ENCODE assay signal across 11 cellular contexts in the genomic region with DNA sequence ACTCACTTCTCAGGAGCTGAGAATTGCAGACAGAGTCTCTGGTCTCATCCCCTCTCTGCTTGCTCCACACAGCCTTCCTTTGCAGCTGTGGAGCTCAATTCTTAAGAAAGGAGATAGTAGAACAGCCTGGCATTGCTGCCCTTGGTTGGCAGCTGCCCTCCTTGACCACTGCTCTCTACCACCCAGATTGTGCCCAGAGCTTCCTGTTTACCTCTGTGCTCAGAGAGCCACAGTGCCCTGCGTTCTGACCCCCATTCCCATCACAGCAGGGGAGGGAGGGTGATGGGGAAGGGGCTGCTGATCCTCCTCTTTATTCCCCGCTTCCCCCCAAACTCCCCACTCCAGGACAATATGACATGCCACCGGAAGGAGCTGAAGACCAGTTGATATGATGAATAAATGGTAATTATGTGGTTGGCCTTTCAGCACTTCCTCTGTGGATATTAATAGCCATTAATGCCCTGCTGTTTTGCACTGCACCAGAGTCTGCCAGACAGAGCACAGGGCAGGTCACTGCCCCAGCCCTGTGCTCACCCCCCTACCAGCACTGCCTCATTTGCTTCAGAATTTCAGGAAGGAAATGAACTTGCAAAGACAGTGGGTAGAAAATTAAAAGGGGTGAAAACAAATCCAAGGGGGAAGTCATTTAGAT.
DNase-seq lines count a peak whose midpoint lies in the region; ATAC-seq and TF ChIP-seq lines count a peak whose summit lies in the region.
"Had no signal": no experiment of that assay in that cellular context is flagged by ENCODE, and none has a peak within 500 bp of the region (broad histone marks: within the 10 kb centered on the region; RNA-seq: fewer than 3 reads in every experiment).

No MANE protein-coding gene starts in this region.

- peak; percentile 34 for ATAC-seq in GM21423 (IDR thresholded peaks at IDR 0.05; ENCODE audit: unreplicated experiment)
- peak; percentile 41 to 80 (median 74) for ATAC-seq in heart right ventricle

- H3K27ac ChIP-seq in DOHH2 (ENCODE audit: low read depth, low read length) (no peak overlapping the region), Karpas-422 (ENCODE audit: low read length) (peak overlapping the region; percentile 34; the same call in 1 of the 2 replicates), heart right ventricle (peak overlapping the region in 3 of 10 donors; percentile 10 to 31 (median 22))
- H3K27ac ChIP-seq: epithelial cell of prostate had no signal

- H3K9ac ChIP-seq in Karpas-422 (ENCODE audit: low read length), result no peak overlapping the region

- H3K4me3 ChIP-seq in DOHH2 (ENCODE audit: low read length), result peak overlapping the region; percentile 27; the same call in 1 of the 2 replicates
- H3K4me3 ChIP-seq in Karpas-422 (ENCODE audit: low read length), result no peak overlapping the region
- H3K4me3 ChIP-seq in heart right ventricle, result no peak overlapping the region
- H3K4me3 ChIP-seq: adrenal gland had no signal

- WGBS in heart right ventricle, 2 donors, result 48 to 56% methylated on average over 3 of the region's 3 CpGs

- no peaks in the 10 kb centered on the region for H3K36me3 ChIP-seq in DOHH2 (ENCODE audit: control insufficient read depth, low read length)
- no peaks in the 10 kb centered on the region for H3K36me3 ChIP-seq in Karpas-422 (ENCODE audit: insufficient read depth, low read length)
- no peaks in the 10 kb centered on the region for H3K36me3 ChIP-seq in heart right ventricle
- H3K36me3 ChIP-seq: adrenal gland had no signal

- H3K9me3 ChIP-seq in DOHH2 (ENCODE audit: control insufficient read depth, insufficient read depth, low read length), result no peaks in the 10 kb centered on the region
- H3K9me3 ChIP-seq in Karpas-422 (ENCODE audit: low read length), result no peaks in the 10 kb centered on the region
- H3K9me3 ChIP-seq in heart right ventricle, result no peaks in the 10 kb centered on the region
- H3K9me3 ChIP-seq: adrenal gland had no signal

- H3K79me2 ChIP-seq in DOHH2 (ENCODE audit: control insufficient read depth, low read length) (no peaks in the 10 kb centered on the region), Karpas-422 (ENCODE audit: low read length) (no peaks in the 10 kb centered on the region)

- H3K9me2 ChIP-seq in DOHH2 (replicated peaks; ENCODE audit: control insufficient read depth, low read length) (no peaks in the 10 kb centered on the region), Karpas-422 (replicated peaks; ENCODE audit: insufficient read depth, low read length) (no peaks in the 10 kb centered on the region)

- H3F3A ChIP-seq in DOHH2 (ENCODE audit: control insufficient read depth, insufficient read depth), result no peaks in the 10 kb centered on the region

- TF ChIP-seq CTCF in DOHH2 (IDR thresholded peaks at IDR 0.05; ENCODE audit: low read depth, low read length, poor library complexity, severe bottlenecking) (no peak), heart right ventricle (IDR thresholded peaks at IDR 0.05) (no peak)

- peaks cover 23% of the 10 kb centered on the region for H3K4me1 ChIP-seq in DOHH2 (ENCODE audit: control insufficient read depth, low read length)
- H3K4me1 ChIP-seq in Karpas-422 (ENCODE audit: low read length), result peaks cover 22% of the 10 kb centered on the region
- H3K4me1 ChIP-seq in heart right ventricle, result peaks cover 5 to 26% (median 16%) of the 10 kb centered on the region in 9 donors
- H3K4me1 ChIP-seq: adrenal gland had no signal

- DNase-seq in Karpas-422 (peak; percentile 53), heart right ventricle (no peak), SIG-M5 (lab: John Stamatoyannopoulos, UW) (no peak), NCI-H446 (lab: John Stamatoyannopoulos, UW) (no peak), NCI-H1694 (lab: John Stamatoyannopoulos, UW) (no peak)
- no peak for DNase-seq in stimulated activated CD4-positive, alpha-beta T cell treated with anti-CD3 and anti-CD28 coated beads, Interleukin-4, amount 100 ng/mL, for 4 hours
- DNase-seq: NK-92 treated with Interleukin-12 subunit alpha and Interleukin-12 subunit beta, amount 100 ng/mL, for 24 hours had no signal

- no peaks in the 10 kb centered on the region for H3K27me3 ChIP-seq in DOHH2 (ENCODE audit: control insufficient read depth, low read length)
- no peaks in the 10 kb centered on the region for H3K27me3 ChIP-seq in Karpas-422 (ENCODE audit: low read length)
- H3K27me3 ChIP-seq in heart right ventricle, result peaks cover 0 to 12% (median 0%) of the 10 kb centered on the region in 7 donors
- H3K27me3 ChIP-seq: adrenal gland had no signal

- H3K4me2 ChIP-seq in DOHH2 (ENCODE audit: low read length) (peak overlapping the region; percentile 40), Karpas-422 (ENCODE audit: low read depth, low read length, poor library complexity, severe bottlenecking) (peak overlapping the region; percentile 35)

- intact Hi-C loops in heart right ventricle (cut with DNase I), result no loop called here

- H4K20me1 ChIP-seq in DOHH2 (ENCODE audit: control insufficient read depth, insufficient read depth, low read depth, low read length) (no peaks in the 10 kb centered on the region), Karpas-422 (ENCODE audit: insufficient read depth, low read depth, low read length) (no peaks in the 10 kb centered on the region)

- no peak overlapping the region for H2AFZ ChIP-seq in Karpas-422 (ENCODE audit: low read length)
